In genomic region chr2:173193925-173194324, GRCh38 we compare ENCODE assay signal across 17 cellular contexts.
A peak's percentile ranks its signal among the peaks of the same experiment; 100 is the strongest.
DNase-seq lines count a peak whose midpoint lies in the region; ATAC-seq and TF ChIP-seq lines count a peak whose summit lies in the region.
"Had no signal": no experiment of that assay in that cellular context is flagged by ENCODE, and none has a peak within 500 bp of the region (broad histone marks: within the 10 kb centered on the region; RNA-seq: fewer than 3 reads in every experiment).

No MANE protein-coding gene starts in this region.

- no peak overlapping the region for H3K4me2 ChIP-seq in Loucy (ENCODE audit: low read depth, low read length, poor library complexity, severe bottlenecking)

- H3K9ac ChIP-seq in Loucy (ENCODE audit: low read depth, low read length, poor library complexity, severe bottlenecking): no peak overlapping the region

- TF ChIP-seq CTCF in Loucy (conservative IDR thresholded peaks at IDR 0.05; ENCODE audit: low read length): no peak
- TF ChIP-seq CTCF in chondrocyte (IDR thresholded peaks at IDR 0.05): no peak

- no peak overlapping the region for H3K4me3 Mint-ChIP-seq in chondrocyte (ENCODE audit: unreplicated experiment)
- H3K4me3 Mint-ChIP-seq: activated CD8-positive, alpha-beta memory T cell treated with anti-CD3 and anti-CD28 coated beads, Interleukin-2, amount 10 ng/mL, durations not matched to agents 7 days and 5 days; CD8-positive, alpha-beta T cell had no signal

- H3K36me3 ChIP-seq in Loucy (ENCODE audit: insufficient read depth, low read length): no peaks in the 10 kb centered on the region

- no peaks in the 10 kb centered on the region for H3K27me3 Mint-ChIP-seq in chondrocyte (ENCODE audit: low read depth)

- H3K4me1 ChIP-seq in Loucy (ENCODE audit: insufficient read depth, low read length, poor library complexity, severe bottlenecking): no peaks in the 10 kb centered on the region
- H3K4me1 ChIP-seq: body of pancreas, upper lobe of right lung had no signal

- no peaks in the 10 kb centered on the region for H3K9me3 Mint-ChIP-seq in chondrocyte (ENCODE audit: low read depth)
- H3K9me3 Mint-ChIP-seq: CD8-positive, alpha-beta T cell had no signal

- no peaks in the 10 kb centered on the region for H3K9me2 ChIP-seq in Loucy (replicated peaks; ENCODE audit: low read depth, low read length)

- H3K9me3 ChIP-seq in Loucy (ENCODE audit: insufficient read depth, low read depth, low read length): no peaks in the 10 kb centered on the region
- H3K9me3 ChIP-seq: body of pancreas, upper lobe of right lung had no signal

- DNase-seq in EH (ENCODE audit: low read depth) (peak; percentile 63), chondrocyte (ENCODE audit: low spot score) (no peak), kidney tubule cell (ENCODE audit: low spot score) (peak; percentile 73), HuH-7.5 (ENCODE audit: low spot score) (no peak)
- DNase-seq in stimulated activated CD4-positive, alpha-beta T cell treated with anti-CD3 and anti-CD28 coated beads, Interleukin-1b, Interleukin-23, amount 100 ng/mL, for 48 hours: no peak
- DNase-seq: activated CD8-positive, alpha-beta memory T cell treated with anti-CD3 and anti-CD28 coated beads, Interleukin-2, amount 10 ng/mL, durations not matched to agents 7 days and 5 days; activated effector memory CD4-positive, alpha-beta T cell treated with anti-CD3 and anti-CD28 coated beads, Interleukin-2, amount 50 U/mL, for 16 hours; body of pancreas; CD8-positive, alpha-beta T cell; effector CD4-positive, alpha-beta T cell; NK-92 treated with Interleukin-12 subunit alpha and Interleukin-12 subunit beta, amount 100 ng/mL, for 24 hours; stimulated activated naive CD4-positive, alpha-beta T cell; upper lobe of right lung had no signal

- ATAC-seq in GM18517 (IDR thresholded peaks at IDR 0.05; ENCODE audit: unreplicated experiment): no peak
- ATAC-seq in activated CD4-positive, CD25-positive, alpha-beta regulatory T cell treated with anti-CD3 and anti-CD28 coated beads, Interleukin-2, amount 50 U/mL, for 24 hours: no peak
- ATAC-seq: activated CD8-positive, alpha-beta memory T cell treated with anti-CD3 and anti-CD28 coated beads, Interleukin-2, amount 10 ng/mL, durations not matched to agents 7 days and 5 days; body of pancreas; CD8-positive, alpha-beta T cell; upper lobe of right lung had no signal

- no peaks in the 10 kb centered on the region for H4K20me1 ChIP-seq in Loucy (ENCODE audit: insufficient read depth, low read length, poor library complexity, severe bottlenecking)

- H3K4me1 Mint-ChIP-seq in chondrocyte (ENCODE audit: low read depth): peaks cover 54% of the 10 kb centered on the region
- H3K4me1 Mint-ChIP-seq: activated CD8-positive, alpha-beta memory T cell treated with anti-CD3 and anti-CD28 coated beads, Interleukin-2, amount 10 ng/mL, durations not matched to agents 7 days and 5 days had no signal

- H3K27me3 ChIP-seq in Loucy (ENCODE audit: insufficient read depth, low read length, poor library complexity, severe bottlenecking): no peaks in the 10 kb centered on the region
- H3K27me3 ChIP-seq: body of pancreas, upper lobe of right lung had no signal

- no peaks in the 10 kb centered on the region for H3F3A ChIP-seq in Loucy (ENCODE audit: low read depth)

- peak overlapping the region; percentile 13; the same call in 1 of the 2 replicates for H2AFZ ChIP-seq in Loucy (ENCODE audit: low read length)

- peaks cover 20% of the 10 kb centered on the region for H3K36me3 Mint-ChIP-seq in chondrocyte (ENCODE audit: low read depth)
- H3K36me3 Mint-ChIP-seq: CD8-positive, alpha-beta T cell had no signal

- H3K4me3 ChIP-seq in Loucy (ENCODE audit: low read length, poor library complexity, severe bottlenecking): no peak overlapping the region
- H3K4me3 ChIP-seq: body of pancreas, skin epidermis, upper lobe of right lung had no signal

- H3K27ac Mint-ChIP-seq in chondrocyte (ENCODE audit: unreplicated experiment): peak overlapping the region; percentile 68
- H3K27ac Mint-ChIP-seq: activated CD8-positive, alpha-beta memory T cell treated with anti-CD3 and anti-CD28 coated beads, Interleukin-2, amount 10 ng/mL, durations not matched to agents 7 days and 5 days; CD8-positive, alpha-beta T cell had no signal

- H3K79me2 ChIP-seq in Loucy (ENCODE audit: insufficient read depth, low read length): no peaks in the 10 kb centered on the region

Comparison
In these comparisons a context has a peak if more than half of its experiments do, and no peak if none do; other contexts are left out.
1. DNase-seq: peak in EH (single experiment) and kidney tubule cell (single experiment); none in chondrocyte (single experiment), stimulated activated CD4-positive, alpha-beta T cell treated with anti-CD3 and anti-CD28 coated beads, Interleukin-1b, Interleukin-23, amount 100 ng/mL, for 48 hours (single experiment) and HuH-7.5 (single experiment).